1 cellular context compared by ENCODE assay signal in the genomic region with DNA sequence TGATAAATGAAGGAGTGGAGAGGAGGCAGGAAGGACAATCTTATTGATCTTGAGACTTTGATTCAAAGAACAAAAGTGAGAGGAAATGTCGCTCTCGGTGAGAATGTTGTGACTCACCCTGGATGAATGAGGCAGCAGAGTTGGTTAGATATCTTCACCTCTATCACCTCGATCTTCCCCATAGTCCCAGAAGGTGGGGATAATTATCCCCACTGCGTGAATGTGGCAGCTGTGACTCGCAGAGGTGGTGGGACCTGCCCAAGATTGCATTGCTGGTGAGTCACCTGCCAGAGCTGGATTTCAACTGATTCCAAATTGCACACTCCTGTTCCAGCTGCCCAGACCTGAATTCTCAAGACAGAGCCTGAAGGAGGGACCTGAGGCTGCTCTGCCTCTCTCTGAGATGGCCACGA.
TF ChIP-seq lines count a peak whose summit lies in the region.

No MANE protein-coding gene starts in this region.

TF ChIP-seq in HCT116, 20 proteins besides CTCF, POLR2A, EP300 and RAD21 (continued from another document):
- TF ChIP-seq, protein P1, sequence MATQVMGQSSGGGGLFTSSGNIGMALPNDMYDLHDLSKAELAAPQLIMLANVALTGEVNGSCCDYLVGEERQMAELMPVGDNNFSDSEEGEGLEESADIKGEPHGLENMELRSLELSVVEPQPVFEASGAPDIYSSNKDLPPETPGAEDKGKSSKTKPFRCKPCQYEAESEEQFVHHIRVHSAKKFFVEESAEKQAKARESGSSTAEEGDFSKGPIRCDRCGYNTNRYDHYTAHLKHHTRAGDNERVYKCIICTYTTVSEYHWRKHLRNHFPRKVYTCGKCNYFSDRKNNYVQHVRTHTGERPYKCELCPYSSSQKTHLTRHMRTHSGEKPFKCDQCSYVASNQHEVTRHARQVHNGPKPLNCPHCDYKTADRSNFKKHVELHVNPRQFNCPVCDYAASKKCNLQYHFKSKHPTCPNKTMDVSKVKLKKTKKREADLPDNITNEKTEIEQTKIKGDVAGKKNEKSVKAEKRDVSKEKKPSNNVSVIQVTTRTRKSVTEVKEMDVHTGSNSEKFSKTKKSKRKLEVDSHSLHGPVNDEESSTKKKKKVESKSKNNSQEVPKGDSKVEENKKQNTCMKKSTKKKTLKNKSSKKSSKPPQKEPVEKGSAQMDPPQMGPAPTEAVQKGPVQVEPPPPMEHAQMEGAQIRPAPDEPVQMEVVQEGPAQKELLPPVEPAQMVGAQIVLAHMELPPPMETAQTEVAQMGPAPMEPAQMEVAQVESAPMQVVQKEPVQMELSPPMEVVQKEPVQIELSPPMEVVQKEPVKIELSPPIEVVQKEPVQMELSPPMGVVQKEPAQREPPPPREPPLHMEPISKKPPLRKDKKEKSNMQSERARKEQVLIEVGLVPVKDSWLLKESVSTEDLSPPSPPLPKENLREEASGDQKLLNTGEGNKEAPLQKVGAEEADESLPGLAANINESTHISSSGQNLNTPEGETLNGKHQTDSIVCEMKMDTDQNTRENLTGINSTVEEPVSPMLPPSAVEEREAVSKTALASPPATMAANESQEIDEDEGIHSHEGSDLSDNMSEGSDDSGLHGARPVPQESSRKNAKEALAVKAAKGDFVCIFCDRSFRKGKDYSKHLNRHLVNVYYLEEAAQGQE (IDR thresholded peaks at IDR 0.05; ENCODE audit: low read depth), result no peak
- TF ChIP-seq, protein P2, sequence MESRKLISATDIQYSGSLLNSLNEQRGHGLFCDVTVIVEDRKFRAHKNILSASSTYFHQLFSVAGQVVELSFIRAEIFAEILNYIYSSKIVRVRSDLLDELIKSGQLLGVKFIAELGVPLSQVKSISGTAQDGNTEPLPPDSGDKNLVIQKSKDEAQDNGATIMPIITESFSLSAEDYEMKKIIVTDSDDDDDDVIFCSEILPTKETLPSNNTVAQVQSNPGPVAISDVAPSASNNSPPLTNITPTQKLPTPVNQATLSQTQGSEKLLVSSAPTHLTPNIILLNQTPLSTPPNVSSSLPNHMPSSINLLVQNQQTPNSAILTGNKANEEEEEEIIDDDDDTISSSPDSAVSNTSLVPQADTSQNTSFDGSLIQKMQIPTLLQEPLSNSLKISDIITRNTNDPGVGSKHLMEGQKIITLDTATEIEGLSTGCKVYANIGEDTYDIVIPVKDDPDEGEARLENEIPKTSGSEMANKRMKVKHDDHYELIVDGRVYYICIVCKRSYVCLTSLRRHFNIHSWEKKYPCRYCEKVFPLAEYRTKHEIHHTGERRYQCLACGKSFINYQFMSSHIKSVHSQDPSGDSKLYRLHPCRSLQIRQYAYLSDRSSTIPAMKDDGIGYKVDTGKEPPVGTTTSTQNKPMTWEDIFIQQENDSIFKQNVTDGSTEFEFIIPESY (IDR thresholded peaks at IDR 0.05; ENCODE audit: extremely low read depth, insufficient replicate concordance, low read length), result no peak
- peak; percentile 35; the same call in 1 of the 2 replicates for TF ChIP-seq POLR2AphosphoS5 (IDR thresholded peaks at IDR 0.05; ENCODE audit: low read depth, low read length)
